ENCODE assay signal across 18 cellular contexts in genomic region chr11:69035150-69035958, GRCh38. TPM values are rescaled to one million over a fixed set of nuclear protein-coding genes. Genes with fewer than 3 reads are reported as not detected.
DNase-seq lines count a peak whose midpoint lies in the region; ATAC-seq and TF ChIP-seq lines count a peak whose summit lies in the region.
"Had no signal": no experiment of that assay in that cellular context is flagged by ENCODE, and none has a peak within 500 bp of the region (broad histone marks: within the 10 kb centered on the region; RNA-seq: fewer than 3 reads in every experiment).

No MANE protein-coding gene starts in this region.

- H3K4me3 ChIP-seq in ascending aorta = no peak overlapping the region
- H3K4me3 ChIP-seq in osteoblast (ENCODE audit: insufficient read depth, low read length) = no peak overlapping the region
- H3K4me3 ChIP-seq in vagina = no peak overlapping the region
- H3K4me3 ChIP-seq: psoas muscle had no signal

- H3K9me3 ChIP-seq in ascending aorta (no peaks in the 10 kb centered on the region), osteoblast (ENCODE audit: low read depth, low read length) (no peaks in the 10 kb centered on the region), vagina (no peaks in the 10 kb centered on the region)
- H3K9me3 ChIP-seq: psoas muscle had no signal

- no peak for TF ChIP-seq POLR2A in vagina (IDR thresholded peaks at IDR 0.05)

- H4K20me1 ChIP-seq in osteoblast (ENCODE audit: insufficient read depth, low read length) = no peaks in the 10 kb centered on the region

- DNase-seq in ascending aorta (ENCODE audit: low spot score in 2 of 2) = no peak
- no peak for DNase-seq in left cardiac atrium
- peak; percentile 49 for DNase-seq in osteoblast (ENCODE audit: insufficient read length, low spot score, missing footprints)
- no peak for DNase-seq in vagina (ENCODE audit: extremely low spot score in 2 of 2)
- no peak for DNase-seq in SIG-M5 treated with dmso at 0.1 percent for 504 hours (lab: John Stamatoyannopoulos, UW; ENCODE audit: unreplicated experiment)
- DNase-seq in SW 1271 (lab: John Stamatoyannopoulos, UW) = no peak
- DNase-seq: activated CD4-positive, alpha-beta T cell treated with anti-CD3 and anti-CD28 coated beads for 1 hour; natural killer cell; NCI-H187 treated with DMSO at 0.1 percent for 48 hours; NCI-H345; SHP77 treated with DMSO at 0.1 percent for 48 hours; stimulated activated CD4-positive, alpha-beta T cell treated with anti-CD3 and anti-CD28 coated beads, Interleukin-15, amount 100 ng/mL, for 24 hours; T-helper 9 cell had no signal

- no peaks in the 10 kb centered on the region for H3K79me2 ChIP-seq in osteoblast (ENCODE audit: insufficient read depth, low read length)

- TF ChIP-seq CTCF in ascending aorta (IDR thresholded peaks at IDR 0.05) = no peak
- TF ChIP-seq CTCF in osteoblast (IDR thresholded peaks at IDR 0.05; ENCODE audit: extremely low read depth, low read depth, low read length) = no peak
- no peak for TF ChIP-seq CTCF in vagina (IDR thresholded peaks at IDR 0.05)

- intact Hi-C loops in ascending aorta (cut with DNase I) = no loop called here
- intact Hi-C loops in left cardiac atrium (cut with DNase I) = no loop called here
- intact Hi-C loops in vagina (cut with DNase I) = no loop called here

- no peaks in the 10 kb centered on the region for H3K27me3 ChIP-seq in ascending aorta
- peaks cover 4% of the 10 kb centered on the region for H3K27me3 ChIP-seq in osteoblast (ENCODE audit: insufficient read depth, low read length)
- no peaks in the 10 kb centered on the region for H3K27me3 ChIP-seq in vagina

- H3K27ac ChIP-seq in ascending aorta (peak overlapping the region; percentile 79), osteoblast (ENCODE audit: low read depth, low read length) (no peak overlapping the region), vagina (peak overlapping the region; percentile 91)
- H3K27ac ChIP-seq: psoas muscle had no signal

- H3K36me3 ChIP-seq in ascending aorta = no peaks in the 10 kb centered on the region
- H3K36me3 ChIP-seq in osteoblast (ENCODE audit: insufficient read depth, low read length) = no peaks in the 10 kb centered on the region
- H3K36me3 ChIP-seq in vagina = no peaks in the 10 kb centered on the region

- H3K4me1 ChIP-seq in ascending aorta (peaks cover 3 to 11% of the 10 kb centered on the region in 2 donors), osteoblast (ENCODE audit: insufficient read depth, low read length) (peaks cover 11% of the 10 kb centered on the region), vagina (peaks cover 20% of the 10 kb centered on the region)
- H3K4me1 ChIP-seq: psoas muscle had no signal

- peak; percentile 60 to 86 for ATAC-seq in left cardiac atrium
- ATAC-seq in GM18867 (IDR thresholded peaks at IDR 0.05; ENCODE audit: unreplicated experiment) = no peak
- ATAC-seq: natural killer cell had no signal

- H2AFZ ChIP-seq in osteoblast (ENCODE audit: low read length) = no peak overlapping the region

- no peak overlapping the region for H3K4me2 ChIP-seq in osteoblast (ENCODE audit: insufficient read depth, low read length)

RNA-seq across cellular contexts. Expression of gene TPCN2, which starts 13.4 kb away (rescaled TPM):
- 24.9 TPM for total RNA-seq in ascending aorta
- 1 to 10 TPM; 7.3 to 9.7 TPM for total RNA-seq in left cardiac atrium
- total RNA-seq in osteoblast = 14.1 and 17.4 TPM in 2 replicates
- total RNA-seq in vagina = 21.1 TPM

RNA-seq across cellular contexts. Expression of gene MRGPRF, which starts 22.3 kb away (rescaled TPM):
- total RNA-seq in ascending aorta (209 TPM), left cardiac atrium (10 to 100 TPM; 12.4 to 13.3 TPM), osteoblast (39.4 and 41.5 TPM in 2 replicates), vagina (84.5 TPM)
- total RNA-seq: B cell, natural killer cell had no signal

RNA-seq across cellular contexts. Expression of gene MRGPRD, which starts 54.6 kb away (rescaled TPM):
- total RNA-seq in ascending aorta (not detected), left cardiac atrium (not detected), osteoblast (not detected in 2 replicates), vagina (not detected)
- total RNA-seq: B cell, frontal cortex, lower leg skin, natural killer cell, psoas muscle had no signal
